In genomic region chr11:15580775-15581095, GRCh38 we compare ENCODE assay signal across 39 cellular contexts.
"Had no signal": no experiment of that assay in that cellular context is flagged by ENCODE, and none has a peak within 500 bp of the region (broad histone marks: within the 10 kb centered on the region; RNA-seq: fewer than 3 reads in every experiment).

No MANE protein-coding gene starts in this region.

- H3K9me3 ChIP-seq: ascending aorta, body of pancreas, breast epithelium, Peyer's patch had no signal

- H3K27ac ChIP-seq: ascending aorta, body of pancreas, breast epithelium, WERI-Rb-1 had no signal

- H3K4me1 ChIP-seq: ascending aorta, body of pancreas, breast epithelium, Peyer's patch had no signal

- H3K4me3 ChIP-seq: ascending aorta, body of pancreas, breast epithelium, Peyer's patch had no signal

- H3K36me3 Mint-ChIP-seq: activated CD8-positive, alpha-beta memory T cell treated with anti-CD3 and anti-CD28 coated beads, Interleukin-2, amount 10 ng/mL, durations not matched to agents 7 days and 5 days; activated naive CD8-positive, alpha-beta T cell treated with anti-CD3 and anti-CD28 coated beads for 36 hours had no signal

- H3K4me3 Mint-ChIP-seq: activated CD4-positive, alpha-beta memory T cell treated with anti-CD3 and anti-CD28 coated beads, Interleukin-2, amount 10 ng/mL, durations not matched to agents 7 days and 5 days; activated CD8-positive, alpha-beta memory T cell treated with anti-CD3 and anti-CD28 coated beads, Interleukin-2, amount 10 ng/mL, durations not matched to agents 7 days and 5 days; activated naive CD8-positive, alpha-beta T cell treated with anti-CD3 and anti-CD28 coated beads for 36 hours; activated T-cell treated with anti-CD3 and anti-CD28 coated beads, Interleukin-2, amount 50 U/mL, for 72 hours; activated T-helper 17 cell treated with anti-CD3 and anti-CD28 coated beads, Interleukin-2, amount 50 U/mL, for 72 hours had no signal

- DNase-seq: activated CD4-positive, alpha-beta memory T cell treated with anti-CD3 and anti-CD28 coated beads, Interleukin-2, amount 10 ng/mL, durations not matched to agents 7 days and 5 days; activated CD4-positive, alpha-beta T cell treated with anti-CD3 and anti-CD28 coated beads for 1 hour; activated CD4-positive, alpha-beta T cell treated with anti-CD3 and anti-CD28 coated beads for 48 hours; activated CD4-positive, CD25-positive, alpha-beta regulatory T cell; activated CD8-positive, alpha-beta memory T cell treated with anti-CD3 and anti-CD28 coated beads for 24 hours; activated CD8-positive, alpha-beta memory T cell treated with anti-CD3 and anti-CD28 coated beads, Interleukin-2, amount 10 ng/mL, durations not matched to agents 7 days and 5 days; activated CD8-positive, alpha-beta memory T cell treated with anti-CD3 and anti-CD28 coated beads, Interleukin-2, amount 50 U/mL, for 48 hours; activated effector memory CD4-positive, alpha-beta T cell treated with anti-CD3 and anti-CD28 coated beads, Interleukin-2, amount 50 U/mL, for 16 hours; activated naive CD4-positive, alpha-beta T cell; activated naive CD4-positive, alpha-beta T cell treated with anti-CD3 and anti-CD28 coated beads, Interleukin-2, amount 50 U/mL, for 16 hours; activated naive CD8-positive, alpha-beta T cell treated with anti-CD3 and anti-CD28 coated beads for 36 hours; activated T-cell treated with anti-CD3 and anti-CD28 coated beads, Interleukin-2, amount 50 U/mL, for 1 hour; activated T-cell treated with anti-CD3 and anti-CD28 coated beads, Interleukin-2, amount 50 U/mL, for 72 hours; amniotic stem cell; body of pancreas; Karpas-422; KBM-7; NCI-H1048; NCI-H1105 treated with DMSO at 0.1 percent for 48 hours; NCI-H1436; NCI-H1694; NCI-H1930; NCI-H2171; NCI-H510A; NCI-H526; NCI-H748 treated with DMSO at 0.1 percent for 48 hours; NK-92 treated with Interleukin-12 subunit alpha and Interleukin-12 subunit beta, amount 100 ng/mL, for 24 hours; PC-3; Peyer's patch; RPMI8226; SIG-M5; SW 1271; T-helper 1 cell; T-helper 2 cell; T1000; WERI-Rb-1 had no signal

- H3K27me3 ChIP-seq: ascending aorta, body of pancreas, breast epithelium, Peyer's patch had no signal

- H3K36me3 ChIP-seq: ascending aorta, breast epithelium, Peyer's patch, WERI-Rb-1 had no signal

- H3K4me1 Mint-ChIP-seq: activated CD4-positive, alpha-beta memory T cell treated with anti-CD3 and anti-CD28 coated beads, Interleukin-2, amount 10 ng/mL, durations not matched to agents 7 days and 5 days; activated CD8-positive, alpha-beta memory T cell treated with anti-CD3 and anti-CD28 coated beads, Interleukin-2, amount 10 ng/mL, durations not matched to agents 7 days and 5 days; activated naive CD8-positive, alpha-beta T cell treated with anti-CD3 and anti-CD28 coated beads for 36 hours; activated T-helper 17 cell treated with anti-CD3 and anti-CD28 coated beads, Interleukin-2, amount 50 U/mL, for 72 hours had no signal

- H3K27ac Mint-ChIP-seq: activated CD4-positive, alpha-beta memory T cell treated with anti-CD3 and anti-CD28 coated beads, Interleukin-2, amount 10 ng/mL, durations not matched to agents 7 days and 5 days; activated CD8-positive, alpha-beta memory T cell treated with anti-CD3 and anti-CD28 coated beads, Interleukin-2, amount 10 ng/mL, durations not matched to agents 7 days and 5 days; activated naive CD8-positive, alpha-beta T cell treated with anti-CD3 and anti-CD28 coated beads for 36 hours; activated T-cell treated with anti-CD3 and anti-CD28 coated beads, Interleukin-2, amount 50 U/mL, for 72 hours; activated T-helper 17 cell treated with anti-CD3 and anti-CD28 coated beads, Interleukin-2, amount 50 U/mL, for 72 hours had no signal

- H3K27me3 Mint-ChIP-seq: activated CD4-positive, alpha-beta memory T cell treated with anti-CD3 and anti-CD28 coated beads, Interleukin-2, amount 10 ng/mL, durations not matched to agents 7 days and 5 days; activated CD8-positive, alpha-beta memory T cell treated with anti-CD3 and anti-CD28 coated beads, Interleukin-2, amount 10 ng/mL, durations not matched to agents 7 days and 5 days; activated naive CD8-positive, alpha-beta T cell treated with anti-CD3 and anti-CD28 coated beads for 36 hours; activated T-helper 17 cell treated with anti-CD3 and anti-CD28 coated beads, Interleukin-2, amount 50 U/mL, for 72 hours had no signal

- H3K9me3 Mint-ChIP-seq: activated CD4-positive, alpha-beta memory T cell treated with anti-CD3 and anti-CD28 coated beads, Interleukin-2, amount 10 ng/mL, durations not matched to agents 7 days and 5 days; activated naive CD8-positive, alpha-beta T cell treated with anti-CD3 and anti-CD28 coated beads for 36 hours; activated T-cell treated with anti-CD3 and anti-CD28 coated beads, Interleukin-2, amount 50 U/mL, for 72 hours; activated T-helper 17 cell treated with anti-CD3 and anti-CD28 coated beads, Interleukin-2, amount 50 U/mL, for 72 hours had no signal

- ATAC-seq: activated CD8-positive, alpha-beta memory T cell treated with anti-CD3 and anti-CD28 coated beads, Interleukin-2, amount 10 ng/mL, durations not matched to agents 7 days and 5 days; activated T-cell treated with anti-CD3 and anti-CD28 coated beads, Interleukin-2, amount 50 U/mL, for 72 hours; activated T-helper 17 cell treated with anti-CD3 and anti-CD28 coated beads, Interleukin-2, amount 50 U/mL, for 72 hours; body of pancreas; PC-3 had no signal
